ENCODE assay signal across 8 cellular contexts in the genomic region with DNA sequence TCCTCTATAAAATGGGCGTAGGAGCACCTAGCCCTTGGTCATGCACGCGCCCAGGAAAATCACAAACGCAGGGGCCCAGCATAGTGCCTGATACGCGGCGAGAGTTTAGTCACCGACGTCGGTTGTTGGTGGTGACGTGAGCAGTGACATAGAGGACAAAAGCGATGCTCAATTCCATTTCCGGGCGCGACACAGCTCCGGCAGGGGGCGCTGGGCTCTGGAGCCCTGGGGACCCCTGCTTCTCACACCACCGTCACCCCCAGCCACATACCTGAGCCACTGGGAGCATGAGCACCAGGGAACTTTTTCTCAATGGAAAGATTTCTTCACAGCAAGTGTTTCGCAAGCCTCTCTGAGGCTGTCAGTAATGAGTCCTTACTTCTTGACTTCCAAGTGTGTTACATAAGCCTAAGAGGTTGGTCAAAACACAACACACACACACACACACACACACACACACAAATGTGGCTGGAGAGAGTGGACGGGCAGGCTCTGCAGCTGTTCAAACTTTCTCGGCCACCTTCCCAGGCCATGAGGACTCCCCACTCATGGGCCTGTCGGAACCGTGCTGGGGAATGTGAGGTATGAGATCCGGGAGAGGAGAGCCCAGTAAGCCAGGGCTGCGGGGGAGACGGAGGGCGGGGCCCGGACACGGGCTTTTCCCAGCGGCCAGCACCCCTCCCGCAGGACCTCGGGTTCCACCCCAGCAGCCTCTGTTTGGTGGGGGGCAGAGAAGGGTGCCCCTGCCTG. TPM values are rescaled to one million over a fixed set of nuclear protein-coding genes. Genes with fewer than 3 reads are reported as not detected.
A peak's percentile ranks its signal among the peaks of the same experiment; 100 is the strongest.
DNase-seq lines count a peak whose midpoint lies in the region; ATAC-seq and TF ChIP-seq lines count a peak whose summit lies in the region.

No MANE protein-coding gene starts in this region.

- H3K9ac ChIP-seq in endodermal cell (ENCODE audit: extremely low read depth, low read length, poor library complexity, severe bottlenecking), result no peak overlapping the region

- peaks cover 37% of the 10 kb centered on the region for H3K4me1 ChIP-seq in ACC112 (ENCODE audit: control insufficient read depth, insufficient read depth, low read length, unreplicated experiment)
- no peaks in the 10 kb centered on the region for H3K4me1 ChIP-seq in endodermal cell (ENCODE audit: control insufficient read depth, insufficient read depth, low read length)
- peaks cover 14 to 29% of the 10 kb centered on the region in 2 donors for H3K4me1 ChIP-seq in muscle layer of duodenum (ENCODE audit: control insufficient read depth in 1 of 2, insufficient read depth in 2 of 2, low read length in 2 of 2)
- H3K4me1 ChIP-seq in CD8-positive, alpha-beta T cell (ENCODE audit: insufficient read depth, low read length), result peaks cover 17% of the 10 kb centered on the region

- CTCF ChIA-PET in CD8-positive, alpha-beta T cell (lab: Charles Lee), result no interaction called here

- no peak overlapping the region for H3K4me3 Mint-ChIP-seq in endodermal cell
- no peak overlapping the region for H3K4me3 Mint-ChIP-seq in CD8-positive, alpha-beta T cell

- H3K9me3 Mint-ChIP-seq in endodermal cell, result no peaks in the 10 kb centered on the region
- H3K9me3 Mint-ChIP-seq in CD8-positive, alpha-beta T cell, result no peaks in the 10 kb centered on the region

- H3K27ac ChIP-seq in ACC112 (ENCODE audit: low read depth, low read length), result peak overlapping the region; percentile 83
- H3K27ac ChIP-seq in endodermal cell (ENCODE audit: low read depth, low read length), result peak overlapping the region; percentile 96
- peak overlapping the region; percentile 79 for H3K27ac ChIP-seq in muscle layer of duodenum (ENCODE audit: low read length)
- no peak overlapping the region for H3K27ac ChIP-seq in CD8-positive, alpha-beta T cell (ENCODE audit: low read depth, low read length)

- peak overlapping the region; percentile 67 for H3K4me3 ChIP-seq in ACC112 (ENCODE audit: low read depth, low read length)
- no peak overlapping the region for H3K4me3 ChIP-seq in endodermal cell (ENCODE audit: low read length)
- peak overlapping the region in 1 of 2 donors; percentile 59 for H3K4me3 ChIP-seq in muscle layer of duodenum (ENCODE audit: low read depth in 1 of 2, low read length in 2 of 2)
- no peak overlapping the region for H3K4me3 ChIP-seq in CD8-positive, alpha-beta T cell (ENCODE audit: low read depth, low read length)

- H3K36me3 ChIP-seq in ACC112 (ENCODE audit: insufficient read depth, low read length) (no peaks in the 10 kb centered on the region), endodermal cell (ENCODE audit: control insufficient read depth, insufficient read depth, low read length) (no peaks in the 10 kb centered on the region), muscle layer of duodenum (ENCODE audit: control insufficient read depth in 1 of 2, insufficient read depth in 2 of 2, low read length in 2 of 2) (no peaks in the 10 kb centered on the region)
- no peaks in the 10 kb centered on the region for H3K36me3 ChIP-seq in CD8-positive, alpha-beta T cell (ENCODE audit: insufficient read depth, low read length)

- no peaks in the 10 kb centered on the region for H3K36me3 Mint-ChIP-seq in endodermal cell (ENCODE audit: low read depth)
- H3K36me3 Mint-ChIP-seq in CD8-positive, alpha-beta T cell, result no peaks in the 10 kb centered on the region

- H3K9me3 ChIP-seq in endodermal cell (ENCODE audit: control insufficient read depth, low read length), result no peaks in the 10 kb centered on the region
- H3K9me3 ChIP-seq in muscle layer of duodenum (ENCODE audit: control insufficient read depth in 1 of 2, low read length in 2 of 2), result no peaks in the 10 kb centered on the region
- no peaks in the 10 kb centered on the region for H3K9me3 ChIP-seq in CD8-positive, alpha-beta T cell (ENCODE audit: low read length)

- POLR2A ChIA-PET in CD8-positive, alpha-beta T cell (lab: Charles Lee), result no interaction called here

- H3K4me1 Mint-ChIP-seq in endodermal cell, result peaks cover 21% of the 10 kb centered on the region
- peaks cover 8% of the 10 kb centered on the region for H3K4me1 Mint-ChIP-seq in CD8-positive, alpha-beta T cell (ENCODE audit: low read depth)

- DNase-seq in NCI-H226, result peak; percentile 93
- peak; percentile 91 for DNase-seq in endodermal cell
- DNase-seq in CD8-positive, alpha-beta T cell, result no peak
- DNase-seq in DMS114 treated with DMSO at 0.1 percent for 48 hours (lab: John Stamatoyannopoulos, UW; ENCODE audit: unreplicated experiment), result no peak
- DNase-seq in activated CD4-positive, alpha-beta T cell treated with anti-CD3 and anti-CD28 coated beads for 1 hour, result no peak
- DNase-seq in SHP77 (lab: John Stamatoyannopoulos, UW), result no peak

- intact Hi-C loops in CD8-positive, alpha-beta T cell (cut with DNase I, micrococcal nuclease), result no loop called here

- 69 to 76% methylated on average over 18 to 32 of the region's 32 CpGs for WGBS in endodermal cell (ENCODE audit: insufficient coverage in 1 of 2, insufficient read length in 1 of 2), 2 experiments

- no peaks in the 10 kb centered on the region for H3K79me2 ChIP-seq in ACC112 (ENCODE audit: control insufficient read depth, insufficient read depth, low read length, unreplicated experiment)

- peak overlapping the region; percentile 89 for H3K27ac Mint-ChIP-seq in endodermal cell
- H3K27ac Mint-ChIP-seq in CD8-positive, alpha-beta T cell, result no peak overlapping the region

- H3K27me3 ChIP-seq in ACC112 (ENCODE audit: insufficient read depth, low read length) (no peaks in the 10 kb centered on the region), endodermal cell (ENCODE audit: control insufficient read depth, insufficient read depth, low read length, poor library complexity, severe bottlenecking) (no peaks in the 10 kb centered on the region), muscle layer of duodenum (ENCODE audit: low read depth, low read length) (no peaks in the 10 kb centered on the region)
- H3K27me3 ChIP-seq in CD8-positive, alpha-beta T cell (ENCODE audit: insufficient read depth, low read length), result no peaks in the 10 kb centered on the region

- no peaks in the 10 kb centered on the region for H3K27me3 Mint-ChIP-seq in endodermal cell (ENCODE audit: insufficient read depth)
- peaks cover 27% of the 10 kb centered on the region for H3K27me3 Mint-ChIP-seq in CD8-positive, alpha-beta T cell (ENCODE audit: low read depth)

- H2AFZ ChIP-seq in ACC112 (ENCODE audit: low read length, unreplicated experiment), result no peak overlapping the region

- ATAC-seq in CD8-positive, alpha-beta T cell, result no peak

- TF ChIP-seq CTCF in endodermal cell (conservative IDR thresholded peaks at IDR 0.05), result peak; percentile 75
- no peak for TF ChIP-seq CTCF in CD8-positive, alpha-beta T cell (IDR thresholded peaks at IDR 0.05)

RNA-seq across cellular contexts. Expression of a gene that starts 36.9 kb away (rescaled TPM):
- not detected for total RNA-seq in endodermal cell
- polyA plus RNA-seq in endodermal cell (2013, experiment 1 of 2), result not detected
- not detected for polyA plus RNA-seq in endodermal cell (2013, experiment 2 of 2)
- not detected for total RNA-seq in CD8-positive, alpha-beta T cell

Comparison
In these comparisons a context has a peak if more than half of its experiments do, and no peak if none do; other contexts are left out.
1. DNase-seq: peak in NCI-H226 (single experiment) and endodermal cell (single experiment); none in CD8-positive, alpha-beta T cell (0 of 7), DMS114 treated with DMSO at 0.1 percent for 48 hours (single experiment), activated CD4-positive, alpha-beta T cell treated with anti-CD3 and anti-CD28 coated beads for 1 hour (single experiment) and SHP77 (0 of 2).